In the genomic region with DNA sequence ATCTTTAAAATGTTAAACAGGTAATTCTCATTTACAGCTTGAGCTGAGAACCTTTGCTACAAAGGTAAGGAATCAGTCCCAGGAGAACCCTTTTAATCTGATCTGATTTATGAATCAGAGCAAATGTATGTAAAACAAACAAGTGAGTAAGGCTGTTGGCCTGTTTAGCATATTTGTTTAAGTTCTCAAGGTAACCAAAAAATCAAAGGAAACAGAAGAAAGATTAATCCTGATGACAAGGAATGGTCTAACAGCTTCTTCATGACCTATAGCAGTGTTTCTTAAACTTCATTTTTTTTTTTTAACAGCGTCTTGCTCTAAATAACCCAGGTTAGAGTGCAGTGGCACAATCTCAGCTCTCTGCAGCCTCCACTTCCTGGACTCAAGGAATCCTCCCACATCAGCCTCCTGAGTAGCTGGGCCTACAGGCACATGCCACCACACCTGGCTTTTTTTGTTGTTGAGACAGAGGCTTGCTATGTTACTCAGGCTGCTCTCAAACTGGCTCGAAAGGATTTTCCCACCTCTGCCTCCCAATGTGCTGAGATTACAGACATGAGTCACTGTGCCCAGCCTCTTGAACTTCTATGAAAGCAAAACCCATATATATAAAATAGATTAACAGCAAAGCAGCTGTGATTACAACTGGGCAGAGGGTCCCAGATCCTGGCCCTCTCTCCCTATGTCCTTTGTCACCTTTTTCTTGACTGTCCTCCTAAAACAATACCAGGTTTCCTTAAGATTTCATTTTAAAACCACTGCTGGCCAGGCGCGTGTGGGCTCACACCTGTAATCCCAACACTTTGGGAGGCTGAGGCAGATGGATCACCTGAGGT, we compare ENCODE assay signal across 9 cellular contexts. TPM values are rescaled to one million over a fixed set of nuclear protein-coding genes. Genes with fewer than 3 reads are reported as not detected.
DNase-seq lines count a peak whose midpoint lies in the region; ATAC-seq and TF ChIP-seq lines count a peak whose summit lies in the region.
"Had no signal": no experiment of that assay in that cellular context is flagged by ENCODE, and none has a peak within 500 bp of the region (broad histone marks: within the 10 kb centered on the region; RNA-seq: fewer than 3 reads in every experiment).

No MANE protein-coding gene starts in this region.

- H2AFZ ChIP-seq in HCT116 (ENCODE audit: low read depth, low read length, poor library complexity, severe bottlenecking) = no peak overlapping the region

- TF ChIP-seq CTCF in HCT116 (IDR thresholded peaks at IDR 0.05 in 2 of 3, conservative IDR thresholded peaks at IDR 0.05 in 1 of 3; ENCODE audit: borderline replicate concordance in 1 of 3, insufficient read depth in 1 of 3, low read depth in 2 of 3, low read length in 2 of 3) = no peak

- intact Hi-C loops in HCT116 (cut with micrococcal nuclease) = no loop called here

- H3K27me3 ChIP-seq in HCT116 (ENCODE audit: insufficient read depth, low read length) (no peaks in the 10 kb centered on the region), adipocyte (replicated peaks; ENCODE audit: control insufficient read depth, insufficient read depth, low read length) (no peaks in the 10 kb centered on the region)
- H3K27me3 ChIP-seq: ovary had no signal

- RAD21 ChIA-PET in HCT116 (lab: Charles Lee; ENCODE audit: low non-redundant PET in 1 of 2, low total read pairs in 2 of 2, uncharacterized antibody in 2 of 2, unreplicated experiment in 2 of 2) = no interaction called here

- ATAC-seq in HCT116 (peak; percentile 23), HG03432 (IDR thresholded peaks at IDR 0.05; ENCODE audit: unreplicated experiment) (no peak), GM21423 (IDR thresholded peaks at IDR 0.05; ENCODE audit: unreplicated experiment) (no peak)

- peak overlapping the region; percentile 56 for H3K27ac ChIP-seq in HCT116 (ENCODE audit: low read depth, low read length)
- peak overlapping the region; percentile 30 for H3K27ac ChIP-seq in mesodermal cell (ENCODE audit: low read depth, low read length, severe bottlenecking)
- H3K27ac ChIP-seq: ovary had no signal

- H3K4me3 ChIP-seq in HCT116 (replicated peaks in 1 of 2; ENCODE audit: low read depth in 1 of 2, low read length in 2 of 2) = no peak overlapping the region
- H3K4me3 ChIP-seq in adipocyte (ENCODE audit: low read length) = no peak overlapping the region
- H3K4me3 ChIP-seq in mesodermal cell (ENCODE audit: extremely low read depth, insufficient read depth, low read length, poor library complexity, severe bottlenecking) = no peak overlapping the region
- H3K4me3 ChIP-seq: ovary had no signal

- H3K4me1 ChIP-seq in HCT116 (ENCODE audit: control insufficient read depth in 1 of 2, insufficient read depth in 2 of 2, low read length in 2 of 2) (peaks cover 46 to 57% of the 10 kb centered on the region in 2 experiments), adipocyte (ENCODE audit: control insufficient read depth, insufficient read depth, low read length) (no peaks in the 10 kb centered on the region), mesodermal cell (ENCODE audit: control insufficient read depth, insufficient read depth, low read length, poor library complexity, severe bottlenecking) (peaks cover 10% of the 10 kb centered on the region)

- CTCF ChIA-PET in HCT116 (lab: Charles Lee) = interaction anchor here (1.0 to 2.0 kb wide), 3 partner anchors 13 to 45 kb away, joined by 3 to 17 read pairs (median 5); no protein-coding TSS in a partner anchor

- no peak for TF ChIP-seq RAD21 in HCT116 (IDR thresholded peaks at IDR 0.05; ENCODE audit: low read depth)

- no peaks in the 10 kb centered on the region for H4K20me1 ChIP-seq in HCT116 (ENCODE audit: insufficient read depth)

- no peaks in the 10 kb centered on the region; a peak in 1 of 4 replicates for H3K36me3 ChIP-seq in HCT116 (ENCODE audit: control insufficient read depth in 1 of 2, insufficient read depth in 2 of 2, low read length in 2 of 2)
- peaks cover 6% of the 10 kb centered on the region for H3K36me3 ChIP-seq in adipocyte (ENCODE audit: control insufficient read depth, insufficient read depth, low read length, severe bottlenecking)
- peaks cover 25% of the 10 kb centered on the region for H3K36me3 ChIP-seq in mesodermal cell (ENCODE audit: control insufficient read depth, insufficient read depth, low read length)
- H3K36me3 ChIP-seq: ovary had no signal

- POLR2A ChIA-PET in HCT116 (lab: Charles Lee) = interaction anchor here (1.2 to 1.6 kb wide), 3 partner anchors 12 to 42 kb away, joined by 3 to 6 read pairs (median 3); no protein-coding TSS in a partner anchor

- no peaks in the 10 kb centered on the region for H3K9me3 ChIP-seq in HCT116 (ENCODE audit: control insufficient read depth in 1 of 2, insufficient read depth in 1 of 2, low read depth in 1 of 2, low read length in 2 of 2)
- no peaks in the 10 kb centered on the region for H3K9me3 ChIP-seq in adipocyte (ENCODE audit: control insufficient read depth, low read length)
- H3K9me3 ChIP-seq in mesodermal cell (ENCODE audit: control insufficient read depth, low read length) = no peaks in the 10 kb centered on the region
- H3K9me3 ChIP-seq: ovary had no signal

- no peaks in the 10 kb centered on the region for H3K9me2 ChIP-seq in HCT116 (ENCODE audit: insufficient read depth)

- H3K79me2 ChIP-seq in HCT116 (ENCODE audit: insufficient read depth, low read length) = no peaks in the 10 kb centered on the region

- peak overlapping the region; percentile 39 for H3K9ac ChIP-seq in HCT116 (ENCODE audit: low read length)
- no peak overlapping the region for H3K9ac ChIP-seq in adipocyte (ENCODE audit: low read length)

- TF ChIP-seq POLR2A in HCT116 (IDR thresholded peaks at IDR 0.05; ENCODE audit: borderline replicate concordance, extremely low read depth, insufficient read depth, insufficient read length) = no peak

- peak; percentile 59 for DNase-seq in HCT116 (ENCODE audit: low read depth, low spot score)
- peak; percentile 30 for DNase-seq in adipocyte (ENCODE audit: low read depth)
- no peak for DNase-seq in C1 segment of cervical spinal cord (lab: John Stamatoyannopoulos, UW)
- DNase-seq: cortex of kidney, ovary, T-helper 1 cell had no signal

- no TSS peak for BruUV-seq in HCT116 (replicated peaks; lab: Mats Ljungman, UMichigan)

- 94 to 100% methylated on average over 2 to 3 of the region's 4 CpGs for WGBS in mesodermal cell (ENCODE audit: insufficient coverage in 2 of 2), 2 experiments

- H3K4me2 ChIP-seq in HCT116 (ENCODE audit: low read length) = peak overlapping the region; percentile 60

TF ChIP-seq in HCT116, 20 proteins besides CTCF, POLR2A, EP300 and RAD21 (continues in another document):
- TF ChIP-seq, protein P1, sequence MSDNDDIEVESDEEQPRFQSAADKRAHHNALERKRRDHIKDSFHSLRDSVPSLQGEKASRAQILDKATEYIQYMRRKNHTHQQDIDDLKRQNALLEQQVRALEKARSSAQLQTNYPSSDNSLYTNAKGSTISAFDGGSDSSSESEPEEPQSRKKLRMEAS (IDR thresholded peaks at IDR 0.05) = peak; percentile 81
- TF ChIP-seq CBX3 (IDR thresholded peaks at IDR 0.05; ENCODE audit: low read depth) (peak; percentile 48; the same call in 1 of the 2 replicates), JUND (IDR thresholded peaks at IDR 0.05) (peak; percentile 41; the same call in 1 of the 2 replicates), SP1 (IDR thresholded peaks at IDR 0.05; ENCODE audit: low read depth) (0 out of 2 replicates have a peak, but pooled peaks have one; percentile 24), SRF (IDR thresholded peaks at IDR 0.05; ENCODE audit: low read depth) (no peak), ZFX (IDR thresholded peaks at IDR 0.05) (0 out of 2 replicates have a peak, but pooled peaks have one; percentile 31), ELF1 (IDR thresholded peaks at IDR 0.05; ENCODE audit: borderline replicate concordance, low read depth) (no peak; the same call in 1 of the 2 replicates), CEBPB (IDR thresholded peaks at IDR 0.05; ENCODE audit: low read depth) (no peak), POLR2AphosphoS5 (IDR thresholded peaks at IDR 0.05; ENCODE audit: low read depth, low read length) (no peak), ZNF274 (IDR thresholded peaks at IDR 0.05; ENCODE audit: low read depth, low read length) (no peak), EGR1 (IDR thresholded peaks at IDR 0.05; ENCODE audit: low read depth) (no peak)
- TF ChIP-seq, protein P2, sequence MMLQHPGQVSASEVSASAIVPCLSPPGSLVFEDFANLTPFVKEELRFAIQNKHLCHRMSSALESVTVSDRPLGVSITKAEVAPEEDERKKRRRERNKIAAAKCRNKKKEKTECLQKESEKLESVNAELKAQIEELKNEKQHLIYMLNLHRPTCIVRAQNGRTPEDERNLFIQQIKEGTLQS (IDR thresholded peaks at IDR 0.05) = no peak
- TF ChIP-seq, protein P3, sequence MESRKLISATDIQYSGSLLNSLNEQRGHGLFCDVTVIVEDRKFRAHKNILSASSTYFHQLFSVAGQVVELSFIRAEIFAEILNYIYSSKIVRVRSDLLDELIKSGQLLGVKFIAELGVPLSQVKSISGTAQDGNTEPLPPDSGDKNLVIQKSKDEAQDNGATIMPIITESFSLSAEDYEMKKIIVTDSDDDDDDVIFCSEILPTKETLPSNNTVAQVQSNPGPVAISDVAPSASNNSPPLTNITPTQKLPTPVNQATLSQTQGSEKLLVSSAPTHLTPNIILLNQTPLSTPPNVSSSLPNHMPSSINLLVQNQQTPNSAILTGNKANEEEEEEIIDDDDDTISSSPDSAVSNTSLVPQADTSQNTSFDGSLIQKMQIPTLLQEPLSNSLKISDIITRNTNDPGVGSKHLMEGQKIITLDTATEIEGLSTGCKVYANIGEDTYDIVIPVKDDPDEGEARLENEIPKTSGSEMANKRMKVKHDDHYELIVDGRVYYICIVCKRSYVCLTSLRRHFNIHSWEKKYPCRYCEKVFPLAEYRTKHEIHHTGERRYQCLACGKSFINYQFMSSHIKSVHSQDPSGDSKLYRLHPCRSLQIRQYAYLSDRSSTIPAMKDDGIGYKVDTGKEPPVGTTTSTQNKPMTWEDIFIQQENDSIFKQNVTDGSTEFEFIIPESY (IDR thresholded peaks at IDR 0.05; ENCODE audit: extremely low read depth, insufficient replicate concordance, low read length) = no peak

RNA-seq across cellular contexts. Expression of a gene that starts 5.1 kb away (rescaled TPM):
- 575 TPM for total RNA-seq in HCT116 (2021; ENCODE audit: unreplicated experiment)
- polyA plus RNA-seq in HCT116 (2012) = 715 and 916 TPM in 2 replicates
- 232 TPM for polyA plus RNA-seq in mesodermal cell (2013, experiment 1 of 2)
- polyA plus RNA-seq in mesodermal cell (2013, experiment 2 of 2) = 214 TPM

RNA-seq across cellular contexts. Expression of a gene that starts 23.3 kb away (rescaled TPM):
- 859 TPM for total RNA-seq in HCT116 (2021; ENCODE audit: unreplicated experiment)
- polyA plus RNA-seq in HCT116 (2012) = 338 and 399 TPM in 2 replicates
- polyA plus RNA-seq in mesodermal cell (2013, experiment 1 of 2) = 545 TPM
- polyA plus RNA-seq in mesodermal cell (2013, experiment 2 of 2) = 540 TPM

RNA-seq across cellular contexts. Expression of a gene that starts 27.9 kb away (rescaled TPM):
- total RNA-seq in HCT116 (2021; ENCODE audit: unreplicated experiment) = 115 TPM
- polyA plus RNA-seq in HCT116 (2012) = 108 and 113 TPM in 2 replicates
- 51.3 TPM for polyA plus RNA-seq in mesodermal cell (2013, experiment 1 of 2)
- polyA plus RNA-seq in mesodermal cell (2013, experiment 2 of 2) = 43.2 TPM

RNA-seq across cellular contexts. Expression of a gene that starts 46.1 kb away (rescaled TPM):
- total RNA-seq in HCT116 (2021; ENCODE audit: unreplicated experiment) = 164 TPM
- polyA plus RNA-seq in HCT116 (2012) = 97.9 and 108 TPM in 2 replicates
- 56.8 TPM for polyA plus RNA-seq in mesodermal cell (2013, experiment 1 of 2)
- polyA plus RNA-seq in mesodermal cell (2013, experiment 2 of 2) = 51.3 TPM

RNA-seq across cellular contexts. Expression of a gene that starts 49.6 kb away (rescaled TPM):
- total RNA-seq in HCT116 (2021; ENCODE audit: unreplicated experiment) = 43.2 TPM
- polyA plus RNA-seq in HCT116 (2012) = 25.9 and 27.2 TPM in 2 replicates
- 10.1 TPM for polyA plus RNA-seq in mesodermal cell (2013, experiment 1 of 2)
- polyA plus RNA-seq in mesodermal cell (2013, experiment 2 of 2) = 10.2 TPM

Comparison
In these comparisons a context has a peak if more than half of its experiments do, and no peak if none do; other contexts are left out.
1. DNase-seq: peak in HCT116 (single experiment) and adipocyte (single experiment); none in C1 segment of cervical spinal cord (0 of 14).